2 cellular contexts compared by ENCODE assay signal in the genomic region with DNA sequence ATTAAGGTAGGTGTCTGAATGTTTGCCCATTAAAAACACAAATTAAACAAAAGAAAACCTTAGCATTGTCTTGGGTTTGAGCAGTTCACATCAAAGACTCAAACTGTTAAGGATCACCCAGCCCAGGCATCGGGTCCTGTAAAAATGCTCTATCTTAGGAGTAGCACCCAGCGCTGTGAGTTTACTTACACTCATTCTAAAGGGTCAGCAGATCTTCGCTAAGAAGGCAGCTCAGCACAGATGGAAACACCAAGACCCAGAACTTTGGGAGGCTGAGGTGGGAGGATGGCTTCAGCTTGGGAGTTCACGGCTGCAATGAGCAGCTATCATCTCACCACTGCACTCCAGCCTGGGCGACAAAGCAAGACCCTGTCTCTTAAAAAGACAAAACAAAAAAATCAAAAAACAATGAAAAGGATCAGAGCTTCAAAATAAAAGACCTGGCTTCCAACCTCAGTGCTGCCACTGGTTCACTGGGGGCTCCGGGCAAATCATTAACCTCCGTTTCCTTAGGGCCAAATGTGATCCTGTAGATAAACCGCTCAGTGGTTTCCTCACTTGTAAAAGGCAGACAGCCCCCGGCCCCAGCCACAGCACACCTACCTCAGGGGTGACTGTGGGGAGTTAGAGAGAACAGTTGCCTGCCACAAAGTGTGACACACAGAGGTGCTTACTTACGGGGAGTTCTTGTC.
TF ChIP-seq lines count a peak whose summit lies in the region.

No MANE protein-coding gene starts in this region.

TF ChIP-seq in GM23338, 12 proteins besides CTCF, POLR2A, EP300 and RAD21 (continues in another document):
- TF ChIP-seq EZH2phosphoT487 (IDR thresholded peaks at IDR 0.05; ENCODE audit: unreplicated experiment) (no peak), JUNB (IDR thresholded peaks at IDR 0.05; ENCODE audit: unreplicated experiment) (no peak), STAT1 (IDR thresholded peaks at IDR 0.05; ENCODE audit: unreplicated experiment) (no peak), CREB1 (CRISPR knock-in tag; IDR thresholded peaks at IDR 0.05; ENCODE audit: low read depth) (no peak), ZNF331 (CRISPR knock-in tag; IDR thresholded peaks at IDR 0.05; ENCODE audit: low read depth) (no peak)
- TF ChIP-seq, protein P1, sequence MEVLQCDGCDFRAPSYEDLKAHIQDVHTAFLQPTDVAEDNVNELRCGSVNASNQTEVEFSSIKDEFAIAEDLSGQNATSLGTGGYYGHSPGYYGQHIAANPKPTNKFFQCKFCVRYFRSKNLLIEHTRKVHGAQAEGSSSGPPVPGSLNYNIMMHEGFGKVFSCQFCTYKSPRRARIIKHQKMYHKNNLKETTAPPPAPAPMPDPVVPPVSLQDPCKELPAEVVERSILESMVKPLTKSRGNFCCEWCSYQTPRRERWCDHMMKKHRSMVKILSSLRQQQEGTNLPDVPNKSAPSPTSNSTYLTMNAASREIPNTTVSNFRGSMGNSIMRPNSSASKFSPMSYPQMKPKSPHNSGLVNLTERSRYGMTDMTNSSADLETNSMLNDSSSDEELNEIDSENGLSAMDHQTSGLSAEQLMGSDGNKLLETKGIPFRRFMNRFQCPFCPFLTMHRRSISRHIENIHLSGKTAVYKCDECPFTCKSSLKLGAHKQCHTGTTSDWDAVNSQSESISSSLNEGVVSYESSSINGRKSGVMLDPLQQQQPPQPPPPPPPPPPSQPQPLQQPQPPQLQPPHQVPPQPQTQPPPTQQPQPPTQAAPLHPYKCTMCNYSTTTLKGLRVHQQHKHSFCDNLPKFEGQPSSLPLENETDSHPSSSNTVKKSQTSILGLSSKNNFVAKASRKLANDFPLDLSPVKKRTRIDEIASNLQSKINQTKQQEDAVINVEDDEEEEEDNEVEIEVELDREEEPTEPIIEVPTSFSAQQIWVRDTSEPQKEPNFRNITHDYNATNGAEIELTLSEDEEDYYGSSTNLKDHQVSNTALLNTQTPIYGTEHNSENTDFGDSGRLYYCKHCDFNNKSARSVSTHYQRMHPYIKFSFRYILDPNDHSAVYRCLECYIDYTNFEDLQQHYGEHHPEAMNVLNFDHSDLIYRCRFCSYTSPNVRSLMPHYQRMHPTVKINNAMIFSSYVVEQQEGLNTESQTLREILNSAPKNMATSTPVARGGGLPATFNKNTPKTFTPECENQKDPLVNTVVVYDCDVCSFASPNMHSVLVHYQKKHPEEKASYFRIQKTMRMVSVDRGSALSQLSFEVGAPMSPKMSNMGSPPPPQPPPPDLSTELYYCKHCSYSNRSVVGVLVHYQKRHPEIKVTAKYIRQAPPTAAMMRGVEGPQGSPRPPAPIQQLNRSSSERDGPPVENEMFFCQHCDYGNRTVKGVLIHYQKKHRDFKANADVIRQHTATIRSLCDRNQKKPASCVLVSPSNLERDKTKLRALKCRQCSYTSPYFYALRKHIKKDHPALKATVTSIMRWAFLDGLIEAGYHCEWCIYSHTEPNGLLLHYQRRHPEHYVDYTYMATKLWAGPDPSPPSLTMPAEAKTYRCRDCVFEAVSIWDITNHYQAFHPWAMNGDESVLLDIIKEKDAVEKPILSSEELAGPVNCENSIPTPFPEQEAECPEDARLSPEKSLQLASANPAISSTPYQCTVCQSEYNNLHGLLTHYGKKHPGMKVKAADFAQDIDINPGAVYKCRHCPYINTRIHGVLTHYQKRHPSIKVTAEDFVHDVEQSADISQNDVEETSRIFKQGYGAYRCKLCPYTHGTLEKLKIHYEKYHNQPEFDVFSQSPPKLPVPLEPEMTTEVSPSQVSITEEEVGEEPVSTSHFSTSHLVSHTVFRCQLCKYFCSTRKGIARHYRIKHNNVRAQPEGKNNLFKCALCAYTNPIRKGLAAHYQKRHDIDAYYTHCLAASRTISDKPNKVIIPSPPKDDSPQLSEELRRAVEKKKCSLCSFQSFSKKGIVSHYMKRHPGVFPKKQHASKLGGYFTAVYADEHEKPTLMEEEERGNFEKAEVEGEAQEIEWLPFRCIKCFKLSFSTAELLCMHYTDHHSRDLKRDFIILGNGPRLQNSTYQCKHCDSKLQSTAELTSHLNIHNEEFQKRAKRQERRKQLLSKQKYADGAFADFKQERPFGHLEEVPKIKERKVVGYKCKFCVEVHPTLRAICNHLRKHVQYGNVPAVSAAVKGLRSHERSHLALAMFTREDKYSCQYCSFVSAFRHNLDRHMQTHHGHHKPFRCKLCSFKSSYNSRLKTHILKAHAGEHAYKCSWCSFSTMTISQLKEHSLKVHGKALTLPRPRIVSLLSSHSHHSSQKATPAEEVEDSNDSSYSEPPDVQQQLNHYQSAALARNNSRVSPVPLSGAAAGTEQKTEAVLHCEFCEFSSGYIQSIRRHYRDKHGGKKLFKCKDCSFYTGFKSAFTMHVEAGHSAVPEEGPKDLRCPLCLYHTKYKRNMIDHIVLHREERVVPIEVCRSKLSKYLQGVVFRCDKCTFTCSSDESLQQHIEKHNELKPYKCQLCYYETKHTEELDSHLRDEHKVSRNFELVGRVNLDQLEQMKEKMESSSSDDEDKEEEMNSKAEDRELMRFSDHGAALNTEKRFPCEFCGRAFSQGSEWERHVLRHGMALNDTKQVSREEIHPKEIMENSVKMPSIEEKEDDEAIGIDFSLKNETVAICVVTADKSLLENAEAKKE (CRISPR knock-in tag; IDR thresholded peaks at IDR 0.05): no peak
- TF ChIP-seq, protein P2, sequence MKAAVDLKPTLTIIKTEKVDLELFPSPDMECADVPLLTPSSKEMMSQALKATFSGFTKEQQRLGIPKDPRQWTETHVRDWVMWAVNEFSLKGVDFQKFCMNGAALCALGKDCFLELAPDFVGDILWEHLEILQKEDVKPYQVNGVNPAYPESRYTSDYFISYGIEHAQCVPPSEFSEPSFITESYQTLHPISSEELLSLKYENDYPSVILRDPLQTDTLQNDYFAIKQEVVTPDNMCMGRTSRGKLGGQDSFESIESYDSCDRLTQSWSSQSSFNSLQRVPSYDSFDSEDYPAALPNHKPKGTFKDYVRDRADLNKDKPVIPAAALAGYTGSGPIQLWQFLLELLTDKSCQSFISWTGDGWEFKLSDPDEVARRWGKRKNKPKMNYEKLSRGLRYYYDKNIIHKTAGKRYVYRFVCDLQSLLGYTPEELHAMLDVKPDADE (IDR thresholded peaks at IDR 0.05): no peak
- TF ChIP-seq, protein P3, sequence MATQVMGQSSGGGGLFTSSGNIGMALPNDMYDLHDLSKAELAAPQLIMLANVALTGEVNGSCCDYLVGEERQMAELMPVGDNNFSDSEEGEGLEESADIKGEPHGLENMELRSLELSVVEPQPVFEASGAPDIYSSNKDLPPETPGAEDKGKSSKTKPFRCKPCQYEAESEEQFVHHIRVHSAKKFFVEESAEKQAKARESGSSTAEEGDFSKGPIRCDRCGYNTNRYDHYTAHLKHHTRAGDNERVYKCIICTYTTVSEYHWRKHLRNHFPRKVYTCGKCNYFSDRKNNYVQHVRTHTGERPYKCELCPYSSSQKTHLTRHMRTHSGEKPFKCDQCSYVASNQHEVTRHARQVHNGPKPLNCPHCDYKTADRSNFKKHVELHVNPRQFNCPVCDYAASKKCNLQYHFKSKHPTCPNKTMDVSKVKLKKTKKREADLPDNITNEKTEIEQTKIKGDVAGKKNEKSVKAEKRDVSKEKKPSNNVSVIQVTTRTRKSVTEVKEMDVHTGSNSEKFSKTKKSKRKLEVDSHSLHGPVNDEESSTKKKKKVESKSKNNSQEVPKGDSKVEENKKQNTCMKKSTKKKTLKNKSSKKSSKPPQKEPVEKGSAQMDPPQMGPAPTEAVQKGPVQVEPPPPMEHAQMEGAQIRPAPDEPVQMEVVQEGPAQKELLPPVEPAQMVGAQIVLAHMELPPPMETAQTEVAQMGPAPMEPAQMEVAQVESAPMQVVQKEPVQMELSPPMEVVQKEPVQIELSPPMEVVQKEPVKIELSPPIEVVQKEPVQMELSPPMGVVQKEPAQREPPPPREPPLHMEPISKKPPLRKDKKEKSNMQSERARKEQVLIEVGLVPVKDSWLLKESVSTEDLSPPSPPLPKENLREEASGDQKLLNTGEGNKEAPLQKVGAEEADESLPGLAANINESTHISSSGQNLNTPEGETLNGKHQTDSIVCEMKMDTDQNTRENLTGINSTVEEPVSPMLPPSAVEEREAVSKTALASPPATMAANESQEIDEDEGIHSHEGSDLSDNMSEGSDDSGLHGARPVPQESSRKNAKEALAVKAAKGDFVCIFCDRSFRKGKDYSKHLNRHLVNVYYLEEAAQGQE (IDR thresholded peaks at IDR 0.05; ENCODE audit: unreplicated experiment): no peak

TF ChIP-seq in GM12878, 131 proteins besides CTCF, POLR2A, EP300 and RAD21:
- TF ChIP-seq, protein P4, sequence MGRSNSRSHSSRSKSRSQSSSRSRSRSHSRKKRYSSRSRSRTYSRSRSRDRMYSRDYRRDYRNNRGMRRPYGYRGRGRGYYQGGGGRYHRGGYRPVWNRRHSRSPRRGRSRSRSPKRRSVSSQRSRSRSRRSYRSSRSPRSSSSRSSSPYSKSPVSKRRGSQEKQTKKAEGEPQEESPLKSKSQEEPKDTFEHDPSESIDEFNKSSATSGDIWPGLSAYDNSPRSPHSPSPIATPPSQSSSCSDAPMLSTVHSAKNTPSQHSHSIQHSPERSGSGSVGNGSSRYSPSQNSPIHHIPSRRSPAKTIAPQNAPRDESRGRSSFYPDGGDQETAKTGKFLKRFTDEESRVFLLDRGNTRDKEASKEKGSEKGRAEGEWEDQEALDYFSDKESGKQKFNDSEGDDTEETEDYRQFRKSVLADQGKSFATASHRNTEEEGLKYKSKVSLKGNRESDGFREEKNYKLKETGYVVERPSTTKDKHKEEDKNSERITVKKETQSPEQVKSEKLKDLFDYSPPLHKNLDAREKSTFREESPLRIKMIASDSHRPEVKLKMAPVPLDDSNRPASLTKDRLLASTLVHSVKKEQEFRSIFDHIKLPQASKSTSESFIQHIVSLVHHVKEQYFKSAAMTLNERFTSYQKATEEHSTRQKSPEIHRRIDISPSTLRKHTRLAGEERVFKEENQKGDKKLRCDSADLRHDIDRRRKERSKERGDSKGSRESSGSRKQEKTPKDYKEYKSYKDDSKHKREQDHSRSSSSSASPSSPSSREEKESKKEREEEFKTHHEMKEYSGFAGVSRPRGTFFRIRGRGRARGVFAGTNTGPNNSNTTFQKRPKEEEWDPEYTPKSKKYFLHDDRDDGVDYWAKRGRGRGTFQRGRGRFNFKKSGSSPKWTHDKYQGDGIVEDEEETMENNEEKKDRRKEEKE (IDR thresholded peaks at IDR 0.05): no peak
- peak; percentile 20; the same call in 1 of the 2 replicates for TF ChIP-seq SMARCA5 (IDR thresholded peaks at IDR 0.05)
